ENCODE assay signal across 24 cellular contexts in the genomic region with DNA sequence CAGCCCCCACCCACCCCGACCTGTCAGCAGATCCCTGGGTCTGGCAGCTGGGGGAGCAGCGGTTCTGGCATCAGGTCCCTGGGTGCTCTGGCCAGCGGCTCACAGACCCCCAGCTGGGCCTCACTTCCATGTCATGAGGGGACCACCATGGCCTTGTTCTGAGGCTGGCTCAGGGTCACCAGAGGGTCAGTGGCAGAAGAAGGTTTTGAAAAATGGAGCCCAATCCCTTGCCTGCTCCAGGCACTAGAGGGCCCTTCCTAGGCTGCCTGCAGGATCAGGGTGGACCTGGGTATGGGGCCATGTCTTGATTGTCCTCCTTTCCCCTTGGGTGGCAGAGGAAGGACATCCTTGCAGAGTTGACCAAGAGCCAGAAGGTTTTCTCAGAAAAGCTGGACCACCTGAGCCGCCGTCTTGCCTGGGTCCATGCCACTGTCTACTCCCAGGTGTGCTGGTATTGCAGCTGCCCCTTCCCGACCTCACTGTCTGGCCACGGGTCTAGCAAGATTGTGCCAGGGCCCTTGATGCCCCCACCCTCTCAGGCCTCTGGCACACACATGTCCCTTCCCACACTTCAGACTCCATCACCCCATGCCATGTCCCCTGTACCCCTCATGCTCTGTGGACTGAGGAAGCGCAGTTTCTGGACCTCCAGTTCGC. TPM values are rescaled to one million over a fixed set of nuclear protein-coding genes. Genes with fewer than 3 reads are reported as not detected.
"Had no signal": no experiment of that assay in that cellular context is flagged by ENCODE, and none has a peak within 500 bp of the region (broad histone marks: within the 10 kb centered on the region; RNA-seq: fewer than 3 reads in every experiment).

No MANE protein-coding gene starts in this region.

- H3K27me3 Mint-ChIP-seq: activated CD4-positive, alpha-beta memory T cell treated with anti-CD3 and anti-CD28 coated beads, Interleukin-2, amount 10 ng/mL, durations not matched to agents 7 days and 5 days; activated CD4-positive, alpha-beta T cell treated with anti-CD3 and anti-CD28 coated beads, Interleukin-2, amount 10 ng/mL, durations not matched to agents 24 days and 14 days; activated T-cell treated with anti-CD3 and anti-CD28 coated beads, Interleukin-2, amount 50 U/mL, for 24 hours; central memory CD8-positive, alpha-beta T cell; T-helper 17 cell had no signal

- H3K4me1 Mint-ChIP-seq: central memory CD8-positive, alpha-beta T cell; neural progenitor cell had no signal

- ATAC-seq: right lobe of liver; stimulated activated naive CD8-positive, alpha-beta T cell treated with anti-CD3 and anti-CD28 coated beads, Interleukin-15, Interleukin-2, amounts not matched to agents 100 U/mL and 50 U/mL, for 24 hours; T-helper 17 cell had no signal

- H3K9me3 Mint-ChIP-seq: activated CD4-positive, alpha-beta memory T cell treated with anti-CD3 and anti-CD28 coated beads, Interleukin-2, amount 10 ng/mL, durations not matched to agents 7 days and 5 days; activated CD4-positive, alpha-beta T cell treated with anti-CD3 and anti-CD28 coated beads, Interleukin-2, amount 10 ng/mL, durations not matched to agents 24 days and 14 days; activated T-cell treated with anti-CD3 and anti-CD28 coated beads, Interleukin-2, amount 50 U/mL, for 24 hours; central memory CD8-positive, alpha-beta T cell; neural progenitor cell had no signal

- H3K27ac ChIP-seq: colonic mucosa, epithelial cell of prostate, esophagus squamous epithelium, neural progenitor cell, right lobe of liver, testis, transverse colon had no signal

- DNase-seq: activated CD4-positive, alpha-beta memory T cell treated with anti-CD3 and anti-CD28 coated beads, Interleukin-2, amount 10 ng/mL, durations not matched to agents 7 days and 5 days; activated CD4-positive, alpha-beta T cell treated with anti-CD3 and anti-CD28 coated beads, Interleukin-2, amount 10 ng/mL, durations not matched to agents 24 days and 14 days; activated CD4-positive, CD25-positive, alpha-beta regulatory T cell treated with anti-CD3 and anti-CD28 coated beads, Interleukin-2, amount 50 U/mL, for 72 hours; activated CD8-positive, alpha-beta memory T cell treated with anti-CD3 and anti-CD28 coated beads, Interleukin-2, amount 50 U/mL, for 48 hours; activated gamma-delta T cell treated with Interleukin-2 at 50 U/mL for 16 hours; activated naive CD4-positive, alpha-beta T cell treated with anti-CD3 and anti-CD28 coated beads, Interleukin-2, amount 50 U/mL, for 16 hours; activated T-cell treated with anti-CD3 and anti-CD28 coated beads, Interleukin-2, amount 50 U/mL, for 24 hours; amniotic stem cell; colonic mucosa; effector CD8-positive, alpha-beta T cell; esophagus squamous epithelium; foreskin melanocyte; stimulated activated CD4-positive, alpha-beta T cell treated with anti-CD3 and anti-CD28 coated beads, Interleukin-2, amount 100 ng/mL, for 48 hours; stimulated activated naive CD8-positive, alpha-beta T cell treated with anti-CD3 and anti-CD28 coated beads, Interleukin-15, Interleukin-2, amounts not matched to agents 100 U/mL and 50 U/mL, for 24 hours; T-helper 17 cell; testis; transverse colon had no signal

- H3K27ac Mint-ChIP-seq: activated CD4-positive, alpha-beta memory T cell treated with anti-CD3 and anti-CD28 coated beads, Interleukin-2, amount 10 ng/mL, durations not matched to agents 7 days and 5 days; activated CD4-positive, alpha-beta T cell treated with anti-CD3 and anti-CD28 coated beads, Interleukin-2, amount 10 ng/mL, durations not matched to agents 24 days and 14 days; activated T-cell treated with anti-CD3 and anti-CD28 coated beads, Interleukin-2, amount 50 U/mL, for 24 hours had no signal

- H3K4me3 Mint-ChIP-seq: activated CD4-positive, alpha-beta memory T cell treated with anti-CD3 and anti-CD28 coated beads, Interleukin-2, amount 10 ng/mL, durations not matched to agents 7 days and 5 days; activated CD4-positive, alpha-beta T cell treated with anti-CD3 and anti-CD28 coated beads, Interleukin-2, amount 10 ng/mL, durations not matched to agents 24 days and 14 days; activated T-cell treated with anti-CD3 and anti-CD28 coated beads, Interleukin-2, amount 50 U/mL, for 24 hours; central memory CD8-positive, alpha-beta T cell; neural progenitor cell; T-helper 17 cell had no signal

RNA-seq across cellular contexts. Expression of a gene that starts 12.9 kb away (rescaled TPM):
- total RNA-seq: dermis microvascular lymphatic vessel endothelial cell, liver, urinary bladder had no signal
